Comparison of ENCODE assay signal across 2 cellular contexts in genomic region chr19:42561512-42561911, GRCh38.
TF ChIP-seq lines count a peak whose summit lies in the region.

No MANE protein-coding gene starts in this region.

TF ChIP-seq in GM23338, 12 proteins besides CTCF, POLR2A, EP300 and RAD21:
- TF ChIP-seq EZH2 (IDR thresholded peaks at IDR 0.05; ENCODE audit: low read depth, unreplicated experiment) (no peak), JUNB (IDR thresholded peaks at IDR 0.05; ENCODE audit: unreplicated experiment) (no peak), ZNF462 (CRISPR knock-in tag; IDR thresholded peaks at IDR 0.05) (no peak), POLR2AphosphoS5 (IDR thresholded peaks at IDR 0.05; ENCODE audit: low read depth) (no peak)

TF ChIP-seq in H1, 55 proteins besides CTCF, POLR2A, EP300 and RAD21:
- TF ChIP-seq E2F6 (IDR thresholded peaks at IDR 0.05) (no peak), ZNF274 (IDR thresholded peaks at IDR 0.05; ENCODE audit: borderline replicate concordance, extremely low read depth, low read length) (no peak), SP1 (IDR thresholded peaks at IDR 0.05; ENCODE audit: low read depth, low read length) (no peak), CHD1 (IDR thresholded peaks at IDR 0.05; ENCODE audit: low read depth, low read length) (no peak), MAFK (IDR thresholded peaks at IDR 0.05; ENCODE audit: low read depth, low read length) (no peak), RBBP5 (IDR thresholded peaks at IDR 0.05; ENCODE audit: borderline replicate concordance, low read depth, low read length) (no peak)
